In genomic region chr4:51858605-51859211, GRCh38 we compare ENCODE assay signal across 19 cellular contexts. TPM values are rescaled to one million over a fixed set of nuclear protein-coding genes. Genes with fewer than 3 reads are reported as not detected.
DNase-seq lines count a peak whose midpoint lies in the region; ATAC-seq, FAIRE-seq and TF ChIP-seq lines count a peak whose summit lies in the region.
"Had no signal": no experiment of that assay in that cellular context is flagged by ENCODE, and none has a peak within 500 bp of the region (broad histone marks: within the 10 kb centered on the region; RNA-seq: fewer than 3 reads in every experiment).

No MANE protein-coding gene starts in this region.

- TF ChIP-seq RAD21 in HepG2 (CRISPR knock-in tag; IDR thresholded peaks at IDR 0.05): no peak

- BruUV-seq in HepG2 (replicated peaks; lab: Mats Ljungman, UMichigan): no TSS peak

- TF ChIP-seq POLR2A in HepG2 (IDR thresholded peaks at IDR 0.05; ENCODE audit: insufficient read depth in 1 of 2, low read depth in 2 of 2, low read length in 2 of 2) (no peak), stomach (IDR thresholded peaks at IDR 0.05) (no peak)

- no peak overlapping the region for H3K4me2 ChIP-seq in HepG2 (ENCODE audit: low read depth, low read length)

- TF ChIP-seq EP300 in HepG2 (IDR thresholded peaks at IDR 0.05; ENCODE audit: low read depth in 2 of 2, low read length in 2 of 2) (no peak), HepG2 (CRISPR knock-in tag; IDR thresholded peaks at IDR 0.05; ENCODE audit: borderline replicate concordance) (no peak), stomach (IDR thresholded peaks at IDR 0.05) (no peak)

- intact Hi-C loops in HepG2 (cut with micrococcal nuclease; ENCODE audit: unreplicated experiment): no loop called here
- intact Hi-C loops in stomach (cut with DNase I; ENCODE audit: low total_unique reads): no loop called here

- 80% methylated on average over 3 of the region's 3 CpGs for WGBS in HepG2 (ENCODE audit: low lambda C conversion rate)
- WGBS in stomach, 5 donors: 27 to 41% (median 38%) methylated on average over 3 of the region's 3 CpGs

- no peak overlapping the region for H2AFZ ChIP-seq in HepG2 (ENCODE audit: low read length)

- H3K79me2 ChIP-seq in HepG2 (ENCODE audit: insufficient read depth, low read length): peaks cover 76% of the 10 kb centered on the region

- CTCF ChIA-PET in HepG2 (lab: Yijun Ruan, JAX; ENCODE audit: low intra/inter-chr PET ratio, low total read pairs): no interaction called here

- ATAC-seq in HepG2 (no peak), HG03521 (IDR thresholded peaks at IDR 0.05; ENCODE audit: unreplicated experiment) (no peak)
- ATAC-seq: activated CD8-positive, alpha-beta T cell treated with anti-CD3 and anti-CD28 coated beads for 36 hours; activated naive CD4-positive, alpha-beta T cell treated with anti-CD3 and anti-CD28 coated beads, Interleukin-2, amount 50 U/mL, for 72 hours; heart left ventricle; T-helper 17 cell had no signal

- peaks cover 11% of the 10 kb centered on the region for H3K36me3 ChIP-seq in adipocyte (ENCODE audit: control insufficient read depth, insufficient read depth, low read length, severe bottlenecking)
- peaks cover 2 to 8% of the 10 kb centered on the region in 2 experiments; a peak in 2 of 5 replicates for H3K36me3 ChIP-seq in HepG2 (replicated peaks in 1 of 2; ENCODE audit: control insufficient read depth in 1 of 2, insufficient read depth in 2 of 2, low read length in 2 of 2)
- peaks cover 0 to 8% (median 5%) of the 10 kb centered on the region in 4 donors for H3K36me3 ChIP-seq in stomach

- H3K27me3 ChIP-seq in adipocyte (replicated peaks; ENCODE audit: control insufficient read depth, insufficient read depth, low read length): no peaks in the 10 kb centered on the region
- no peaks in the 10 kb centered on the region for H3K27me3 ChIP-seq in HepG2 (ENCODE audit: control insufficient read depth in 1 of 2, insufficient read depth in 2 of 2, low read length in 2 of 2)
- no peaks in the 10 kb centered on the region for H3K27me3 ChIP-seq in stomach
- H3K27me3 ChIP-seq: heart left ventricle, sigmoid colon had no signal

- peak overlapping the region; percentile 40 for H3K9ac ChIP-seq in adipocyte (ENCODE audit: low read length)
- H3K9ac ChIP-seq in HepG2 (ENCODE audit: insufficient read depth, low read depth, low read length): no peak overlapping the region

- H3K4me3 ChIP-seq in LNCaP clone FGC (ENCODE audit: low read depth, low read length): peak overlapping the region; percentile 5; the same call in 1 of the 2 replicates
- H3K4me3 ChIP-seq in adipocyte (ENCODE audit: low read length): peak overlapping the region; percentile 70
- H3K4me3 ChIP-seq in HepG2 (replicated peaks in 1 of 3; ENCODE audit: insufficient read depth in 1 of 3, low read depth in 2 of 3, low read length in 3 of 3): no peak overlapping the region
- H3K4me3 ChIP-seq in stomach: no peak overlapping the region
- H3K4me3 ChIP-seq: heart left ventricle, sigmoid colon had no signal

- H3K4me1 ChIP-seq in adipocyte (ENCODE audit: control insufficient read depth, insufficient read depth, low read length) (peaks cover 43% of the 10 kb centered on the region), HepG2 (ENCODE audit: insufficient read depth, low read length) (peaks cover 31% of the 10 kb centered on the region), stomach (peaks cover 9 to 78% (median 41%) of the 10 kb centered on the region in 4 donors)

- DNase-seq in LNCaP clone FGC (ENCODE audit: low read depth): peak; percentile 85
- peak; percentile 40 for DNase-seq in adipocyte (ENCODE audit: low read depth)
- DNase-seq in HepG2 (ENCODE audit: low spot score): no peak
- DNase-seq in stomach: no peak
- DNase-seq in KBM-7: no peak
- DNase-seq in stimulated activated CD4-positive, alpha-beta T cell treated with anti-CD3 and anti-CD28 coated beads, Interleukin-4, amount 100 ng/mL, for 24 hours: no peak
- DNase-seq: activated CD8-positive, alpha-beta T cell treated with anti-CD3 and anti-CD28 coated beads for 36 hours; activated T-cell treated with anti-CD3 and anti-CD28 coated beads, Interleukin-2, amount 50 U/mL, for 48 hours; C1 segment of cervical spinal cord; H9; heart left ventricle; islet precursor cell; NCI-H1436 treated with DMSO at 0.1 percent for 48 hours; SHP77; sigmoid colon; stimulated activated CD4-positive, alpha-beta T cell treated with anti-CD3 and anti-CD28 coated beads, Interleukin-2, amount 100 ng/mL, for 48 hours; T-helper 17 cell had no signal

- no peaks in the 10 kb centered on the region for H4K20me1 ChIP-seq in HepG2 (ENCODE audit: insufficient read depth, low read length)

- H3K27ac ChIP-seq in HepG2 (ENCODE audit: extremely low read length, insufficient read depth, low read length) (no peak overlapping the region), stomach (peak overlapping the region in 3 of 5 donors; percentile 34 to 40 (median 35))
- H3K27ac ChIP-seq: heart left ventricle, sigmoid colon had no signal

- no peak for TF ChIP-seq CTCF in LNCaP clone FGC (IDR thresholded peaks at IDR 0.05; ENCODE audit: control insufficient read depth, extremely low read depth, insufficient read depth)
- TF ChIP-seq CTCF in HepG2 (CRISPR knock-in tag; IDR thresholded peaks at IDR 0.05): no peak
- TF ChIP-seq CTCF in stomach (IDR thresholded peaks at IDR 0.05): no peak

- FAIRE-seq in HepG2 (lab: Jason Lieb, UNC): no peak

- in situ Hi-C loops in HepG2 (cut with HindIII; ENCODE audit: extremely low pct_ligation_motif_present, low pct_unique_long_range_greater_than_20kb): no loop called here
- in situ Hi-C loops in KBM-7 (cut with MboI; ENCODE audit: low pct_unique_long_range_greater_than_20kb, low sequenced_read_pairs): no loop called here

- POLR2A ChIA-PET in HepG2 (lab: Yijun Ruan, JAX): no interaction called here

- H3K9me3 ChIP-seq in adipocyte (ENCODE audit: control insufficient read depth, low read length) (no peaks in the 10 kb centered on the region), HepG2 (ENCODE audit: low read length) (no peaks in the 10 kb centered on the region), stomach (no peaks in the 10 kb centered on the region)
- H3K9me3 ChIP-seq: heart left ventricle, sigmoid colon had no signal

TF ChIP-seq in HepG2, 621 proteins besides CTCF, POLR2A, EP300 and RAD21 (continues in another document):
- TF ChIP-seq ZNF775 (CRISPR knock-in tag; IDR thresholded peaks at IDR 0.05; ENCODE audit: borderline replicate concordance): no peak

RNA-seq across cellular contexts. Expression of gene DCUN1D4, which starts 15.8 kb away (rescaled TPM):
- total RNA-seq in HepG2 (2016; rRNA removed; fragmentation: Illumina TruSeq; extraction: Trizol): 27.9 and 30.4 TPM in 2 replicates
- total RNA-seq in HepG2 (2016; cell fraction: cytosol; rRNA removed; fragmentation: Illumina TruSeq; extraction: Trizol; ENCODE audit: low read depth): 110 and 115 TPM in 2 replicates
- total RNA-seq in HepG2 (2016; cell fraction: insoluble cytoplasmic fraction; rRNA removed; fragmentation: Illumina TruSeq; extraction: Trizol): 30.0 and 37.0 TPM in 2 replicates
- 25.1 and 25.2 TPM in 2 replicates for total RNA-seq in HepG2 (2016; cell fraction: membrane; rRNA removed; fragmentation: Illumina TruSeq; extraction: Trizol)
- 46.0 and 48.0 TPM in 2 replicates for total RNA-seq in HepG2 (2016; cell fraction: nucleus; rRNA removed; fragmentation: Illumina TruSeq; extraction: Trizol)
- polyA plus RNA-seq in HepG2 (2011; rRNA removed): 42.0 and 44.4 TPM in 2 replicates
- polyA plus RNA-seq in HepG2 (2011; cell fraction: cytosol; rRNA removed): 15.7 and 17.4 TPM in 2 replicates
- 121 and 123 TPM in 2 replicates for polyA plus RNA-seq in HepG2 (2011; cell fraction: nucleus; rRNA removed)
- 23.0 and 28.3 TPM in 2 replicates for polyA plus RNA-seq in HepG2 (2012)
- 1.8 and 2.0 TPM in 2 replicates for polyA plus RNA-seq in HepG2 (2016; cell fraction: cytosol; fragmentation: Illumina TruSeq; extraction: Trizol; ENCODE audit: low read depth)
- 23.2 and 25.2 TPM in 2 replicates for polyA plus RNA-seq in HepG2 (2016; cell fraction: insoluble cytoplasmic fraction; fragmentation: Illumina TruSeq; extraction: Trizol; ENCODE audit: low read depth)
- 4.7 and 5.3 TPM in 2 replicates for polyA plus RNA-seq in HepG2 (2016; cell fraction: membrane; fragmentation: Illumina TruSeq; extraction: Trizol; ENCODE audit: low read depth)
- 66.6 and 68.6 TPM in 2 replicates for polyA plus RNA-seq in HepG2 (2016; cell fraction: nucleus; fragmentation: Illumina TruSeq; extraction: Trizol; ENCODE audit: insufficient read depth, low read depth)
- polyA minus RNA-seq in HepG2 (2011; rRNA and poly(A)+ RNA removed; ENCODE audit: low replicate concordance): 62.2 and 76.8 TPM in 2 replicates
- 23.4 and 26.8 TPM in 2 replicates for polyA minus RNA-seq in HepG2 (2011; cell fraction: cytosol; rRNA and poly(A)+ RNA removed)
- 136 and 138 TPM in 2 replicates for polyA minus RNA-seq in HepG2 (2011; cell fraction: nucleus; rRNA and poly(A)+ RNA removed)
- 10 to 100 TPM in 4 of 5 donors, 1 to 10 TPM in 1; 5.8 to 84.6 (median 51.4) TPM for total RNA-seq in stomach
- 10 to 100 TPM in 2 of 3 donors, 1 to 10 TPM in 1; 9.7 to 13.9 (median 12.7) TPM for polyA plus RNA-seq in stomach

Comparison
In these comparisons a context has a peak if more than half of its experiments do, and no peak if none do; other contexts are left out.
1. DNase-seq: peak in LNCaP clone FGC (single experiment) and adipocyte (single experiment); none in HepG2 (single experiment), stomach (single experiment), KBM-7 (single experiment) and stimulated activated CD4-positive, alpha-beta T cell treated with anti-CD3 and anti-CD28 coated beads, Interleukin-4, amount 100 ng/mL, for 24 hours (single experiment).
2. H3K4me3 ChIP-seq: peak in LNCaP clone FGC (single experiment) and adipocyte (single experiment); none in HepG2 (0 of 3) and stomach (0 of 4).